In genomic region chr9:89350988-89351557, GRCh38 we compare ENCODE assay signal across 1 cellular context.
A peak's percentile ranks its signal among the peaks of the same experiment; 100 is the strongest.
TF ChIP-seq lines count a peak whose summit lies in the region.

No MANE protein-coding gene starts in this region.

TF ChIP-seq in HepG2, 621 proteins besides CTCF, POLR2A, EP300 and RAD21 (continued from another document and continues in another):
- TF ChIP-seq PATZ1 (CRISPR knock-in tag; IDR thresholded peaks at IDR 0.05): peak; percentile 40; the same call in 1 of the 2 replicates
- TF ChIP-seq TSC22D2 (CRISPR knock-in tag; IDR thresholded peaks at IDR 0.05; ENCODE audit: borderline replicate concordance): no peak
- peak; percentile 58; the same call in 1 of the 2 replicates for TF ChIP-seq ZNF281 (CRISPR knock-in tag; IDR thresholded peaks at IDR 0.05; ENCODE audit: borderline replicate concordance)
- no peak for TF ChIP-seq ZNF781 (CRISPR knock-in tag; IDR thresholded peaks at IDR 0.05; ENCODE audit: borderline replicate concordance, not compliant biosample characterization)
- no peak for TF ChIP-seq HMGXB4 (CRISPR knock-in tag; IDR thresholded peaks at IDR 0.05; ENCODE audit: borderline replicate concordance in 1 of 2, low read depth in 1 of 2)
- TF ChIP-seq SOX5 (CRISPR knock-in tag; IDR thresholded peaks at IDR 0.05; ENCODE audit: borderline replicate concordance): peak; percentile 99
- TF ChIP-seq HIVEP1 (CRISPR knock-in tag; IDR thresholded peaks at IDR 0.05): peak; percentile 21; the same call in 1 of the 2 replicates
- no peak for TF ChIP-seq RFX3 (CRISPR knock-in tag; IDR thresholded peaks at IDR 0.05)
- TF ChIP-seq ARID2 (CRISPR knock-in tag; IDR thresholded peaks at IDR 0.05; ENCODE audit: borderline replicate concordance): no peak
- no peak for TF ChIP-seq SETDB1 (CRISPR knock-in tag; IDR thresholded peaks at IDR 0.05; ENCODE audit: borderline replicate concordance)
- no peak for TF ChIP-seq ZNF34 (CRISPR knock-in tag; IDR thresholded peaks at IDR 0.05; ENCODE audit: borderline replicate concordance)
- TF ChIP-seq YEATS2 (CRISPR knock-in tag; IDR thresholded peaks at IDR 0.05; ENCODE audit: borderline replicate concordance): 0 out of 2 replicates have a peak, but pooled peaks have one; percentile 50
- no peak for TF ChIP-seq NFYC (CRISPR knock-in tag; IDR thresholded peaks at IDR 0.05)
- no peak for TF ChIP-seq PCBP2 (optimal IDR thresholded peaks at IDR 0.05; ENCODE audit: low read depth, low read length, poor library complexity, severe bottlenecking)
- TF ChIP-seq NPAS2 (CRISPR knock-in tag; IDR thresholded peaks at IDR 0.05; ENCODE audit: borderline replicate concordance): no peak
- TF ChIP-seq NFYB (CRISPR knock-in tag; IDR thresholded peaks at IDR 0.05): no peak
- no peak for TF ChIP-seq MATR3 (CRISPR knock-in tag; IDR thresholded peaks at IDR 0.05)
- no peak for TF ChIP-seq ZNF484 (CRISPR knock-in tag; IDR thresholded peaks at IDR 0.05; ENCODE audit: borderline replicate concordance, low read depth)
- TF ChIP-seq ZNF670 (CRISPR knock-in tag; IDR thresholded peaks at IDR 0.05; ENCODE audit: borderline replicate concordance): no peak
- no peak for TF ChIP-seq NFE2 (CRISPR knock-in tag; IDR thresholded peaks at IDR 0.05)
- peak; percentile 71; the same call in 1 of the 2 replicates for TF ChIP-seq ZNF646 (CRISPR knock-in tag; IDR thresholded peaks at IDR 0.05)
- no peak for TF ChIP-seq NFRKB (IDR thresholded peaks at IDR 0.05)
- TF ChIP-seq ZNF564 (CRISPR knock-in tag; IDR thresholded peaks at IDR 0.05): no peak
- TF ChIP-seq, protein P1, sequence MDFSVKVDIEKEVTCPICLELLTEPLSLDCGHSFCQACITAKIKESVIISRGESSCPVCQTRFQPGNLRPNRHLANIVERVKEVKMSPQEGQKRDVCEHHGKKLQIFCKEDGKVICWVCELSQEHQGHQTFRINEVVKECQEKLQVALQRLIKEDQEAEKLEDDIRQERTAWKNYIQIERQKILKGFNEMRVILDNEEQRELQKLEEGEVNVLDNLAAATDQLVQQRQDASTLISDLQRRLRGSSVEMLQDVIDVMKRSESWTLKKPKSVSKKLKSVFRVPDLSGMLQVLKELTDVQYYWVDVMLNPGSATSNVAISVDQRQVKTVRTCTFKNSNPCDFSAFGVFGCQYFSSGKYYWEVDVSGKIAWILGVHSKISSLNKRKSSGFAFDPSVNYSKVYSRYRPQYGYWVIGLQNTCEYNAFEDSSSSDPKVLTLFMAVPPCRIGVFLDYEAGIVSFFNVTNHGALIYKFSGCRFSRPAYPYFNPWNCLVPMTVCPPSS (IDR thresholded peaks at IDR 0.05): no peak
- no peak for TF ChIP-seq TBP (CRISPR knock-in tag; IDR thresholded peaks at IDR 0.05)
- TF ChIP-seq ZNF12 (CRISPR knock-in tag; IDR thresholded peaks at IDR 0.05): peak; percentile 61; the same call in 1 of the 2 replicates
- TF ChIP-seq ZNF367 (CRISPR knock-in tag; IDR thresholded peaks at IDR 0.05; ENCODE audit: borderline replicate concordance): no peak
- no peak for TF ChIP-seq ZFP90 (CRISPR knock-in tag; IDR thresholded peaks at IDR 0.05; ENCODE audit: borderline replicate concordance)
- TF ChIP-seq, protein P2, sequence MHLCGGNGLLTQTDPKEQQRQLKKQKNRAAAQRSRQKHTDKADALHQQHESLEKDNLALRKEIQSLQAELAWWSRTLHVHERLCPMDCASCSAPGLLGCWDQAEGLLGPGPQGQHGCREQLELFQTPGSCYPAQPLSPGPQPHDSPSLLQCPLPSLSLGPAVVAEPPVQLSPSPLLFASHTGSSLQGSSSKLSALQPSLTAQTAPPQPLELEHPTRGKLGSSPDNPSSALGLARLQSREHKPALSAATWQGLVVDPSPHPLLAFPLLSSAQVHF (CRISPR knock-in tag; IDR thresholded peaks at IDR 0.05): no peak
- no peak for TF ChIP-seq ZNF382 (CRISPR knock-in tag; IDR thresholded peaks at IDR 0.05; ENCODE audit: borderline replicate concordance)
- TF ChIP-seq, protein P3, sequence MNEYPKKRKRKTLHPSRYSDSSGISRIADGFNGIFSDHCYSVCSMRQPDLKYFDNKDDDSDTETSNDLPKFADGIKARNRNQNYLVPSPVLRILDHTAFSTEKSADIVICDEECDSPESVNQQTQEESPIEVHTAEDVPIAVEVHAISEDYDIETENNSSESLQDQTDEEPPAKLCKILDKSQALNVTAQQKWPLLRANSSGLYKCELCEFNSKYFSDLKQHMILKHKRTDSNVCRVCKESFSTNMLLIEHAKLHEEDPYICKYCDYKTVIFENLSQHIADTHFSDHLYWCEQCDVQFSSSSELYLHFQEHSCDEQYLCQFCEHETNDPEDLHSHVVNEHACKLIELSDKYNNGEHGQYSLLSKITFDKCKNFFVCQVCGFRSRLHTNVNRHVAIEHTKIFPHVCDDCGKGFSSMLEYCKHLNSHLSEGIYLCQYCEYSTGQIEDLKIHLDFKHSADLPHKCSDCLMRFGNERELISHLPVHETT (CRISPR knock-in tag; conservative IDR thresholded peaks at IDR 0.05): no peak
- TF ChIP-seq CBFB (CRISPR knock-in tag; IDR thresholded peaks at IDR 0.05): peak; percentile 74
- TF ChIP-seq ZNF746 (CRISPR knock-in tag; IDR thresholded peaks at IDR 0.05): 0 out of 2 replicates have a peak, but pooled peaks have one; percentile 44
- no peak for TF ChIP-seq ZNF75D (CRISPR knock-in tag; IDR thresholded peaks at IDR 0.05; ENCODE audit: borderline replicate concordance)
- TF ChIP-seq, protein P4, sequence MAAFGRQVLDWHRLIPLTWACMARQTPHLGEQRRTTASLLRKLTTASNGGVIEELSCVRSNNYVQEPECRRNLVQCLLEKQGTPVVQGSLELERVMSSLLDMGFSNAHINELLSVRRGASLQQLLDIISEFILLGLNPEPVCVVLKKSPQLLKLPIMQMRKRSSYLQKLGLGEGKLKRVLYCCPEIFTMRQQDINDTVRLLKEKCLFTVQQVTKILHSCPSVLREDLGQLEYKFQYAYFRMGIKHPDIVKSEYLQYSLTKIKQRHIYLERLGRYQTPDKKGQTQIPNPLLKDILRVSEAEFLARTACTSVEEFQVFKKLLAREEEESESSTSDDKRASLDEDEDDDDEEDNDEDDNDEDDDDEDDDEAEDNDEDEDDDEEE (CRISPR knock-in tag; IDR thresholded peaks at IDR 0.05): no peak
- peak in 1 of 2 experiments; percentile 55; a peak in 1 of 4 replicates for TF ChIP-seq KLF16 (CRISPR knock-in tag; IDR thresholded peaks at IDR 0.05)
- TF ChIP-seq, protein P5, sequence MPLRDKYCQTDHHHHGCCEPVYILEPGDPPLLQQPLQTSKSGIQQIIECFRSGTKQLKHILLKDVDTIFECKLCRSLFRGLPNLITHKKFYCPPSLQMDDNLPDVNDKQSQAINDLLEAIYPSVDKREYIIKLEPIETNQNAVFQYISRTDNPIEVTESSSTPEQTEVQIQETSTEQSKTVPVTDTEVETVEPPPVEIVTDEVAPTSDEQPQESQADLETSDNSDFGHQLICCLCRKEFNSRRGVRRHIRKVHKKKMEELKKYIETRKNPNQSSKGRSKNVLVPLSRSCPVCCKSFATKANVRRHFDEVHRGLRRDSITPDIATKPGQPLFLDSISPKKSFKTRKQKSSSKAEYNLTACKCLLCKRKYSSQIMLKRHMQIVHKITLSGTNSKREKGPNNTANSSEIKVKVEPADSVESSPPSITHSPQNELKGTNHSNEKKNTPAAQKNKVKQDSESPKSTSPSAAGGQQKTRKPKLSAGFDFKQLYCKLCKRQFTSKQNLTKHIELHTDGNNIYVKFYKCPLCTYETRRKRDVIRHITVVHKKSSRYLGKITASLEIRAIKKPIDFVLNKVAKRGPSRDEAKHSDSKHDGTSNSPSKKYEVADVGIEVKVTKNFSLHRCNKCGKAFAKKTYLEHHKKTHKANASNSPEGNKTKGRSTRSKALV (CRISPR knock-in tag; IDR thresholded peaks at IDR 0.05): no peak
- no peak for TF ChIP-seq ADNP (CRISPR knock-in tag; IDR thresholded peaks at IDR 0.05)
- TF ChIP-seq, protein P6, sequence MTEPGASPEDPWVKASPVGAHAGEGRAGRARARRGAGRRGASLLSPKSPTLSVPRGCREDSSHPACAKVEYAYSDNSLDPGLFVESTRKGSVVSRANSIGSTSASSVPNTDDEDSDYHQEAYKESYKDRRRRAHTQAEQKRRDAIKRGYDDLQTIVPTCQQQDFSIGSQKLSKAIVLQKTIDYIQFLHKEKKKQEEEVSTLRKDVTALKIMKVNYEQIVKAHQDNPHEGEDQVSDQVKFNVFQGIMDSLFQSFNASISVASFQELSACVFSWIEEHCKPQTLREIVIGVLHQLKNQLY (CRISPR knock-in tag; IDR thresholded peaks at IDR 0.05): peak; percentile 75
- no peak for TF ChIP-seq AGO1 (IDR thresholded peaks at IDR 0.05; ENCODE audit: low read depth, low read length, poor library complexity, severe bottlenecking)
- TF ChIP-seq TOPORS (CRISPR knock-in tag; IDR thresholded peaks at IDR 0.05): no peak
- TF ChIP-seq ATF7-NPFF (CRISPR knock-in tag; IDR thresholded peaks at IDR 0.05; ENCODE audit: low read depth): no peak
- TF ChIP-seq MIXL1 (CRISPR knock-in tag; IDR thresholded peaks at IDR 0.05): peak; percentile 81; the same call in 1 of the 2 replicates
